In the genomic region with DNA sequence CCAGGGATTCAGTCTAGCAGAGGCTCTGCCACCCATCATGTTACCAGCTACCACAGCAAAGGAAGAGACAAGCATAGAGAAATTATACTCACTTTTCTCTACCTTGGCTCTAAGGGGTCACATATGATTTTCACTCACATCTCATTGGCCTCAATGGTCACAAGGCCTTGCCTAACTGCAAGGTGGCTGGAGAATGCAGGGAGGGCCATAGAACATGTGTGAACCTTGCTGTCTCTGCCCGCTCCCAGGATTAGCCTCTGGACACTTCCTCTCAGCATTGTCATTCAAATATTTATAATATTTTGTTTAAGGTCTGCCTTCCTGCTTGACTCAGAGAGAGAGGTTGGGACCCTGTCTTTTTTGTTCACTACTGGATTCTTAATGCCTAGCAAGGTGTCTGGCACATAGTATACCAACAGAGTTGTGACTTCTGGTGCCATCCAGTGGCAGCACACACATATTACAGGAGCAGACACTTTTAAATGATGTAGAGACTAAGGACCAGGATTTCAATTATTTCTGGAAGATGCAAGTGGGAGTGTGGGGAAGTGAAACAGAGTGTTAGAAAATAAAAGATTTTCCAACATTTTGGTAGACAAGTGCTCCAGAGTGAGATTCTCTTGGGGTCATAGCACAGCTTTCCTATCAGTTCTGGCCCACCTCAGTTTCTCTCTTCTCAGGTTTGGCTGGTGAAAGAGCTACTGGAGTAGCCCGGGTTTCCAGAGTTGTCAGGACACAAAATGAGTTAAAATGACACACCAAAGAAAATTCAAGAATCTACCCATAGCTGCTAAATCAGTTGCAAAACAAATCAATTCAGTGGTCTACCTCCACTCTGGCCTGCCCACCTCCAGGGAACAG, we compare ENCODE assay signal across 8 cellular contexts.
DNase-seq lines count a peak whose midpoint lies in the region; ATAC-seq lines count a peak whose summit lies in the region.

No MANE protein-coding gene starts in this region.

- H3K9me3 ChIP-seq in T-helper 17 cell (ENCODE audit: control insufficient read depth, low read length, poor library complexity, severe bottlenecking) = no peaks in the 10 kb centered on the region

- ATAC-seq in GM21576 (IDR thresholded peaks at IDR 0.05; ENCODE audit: unreplicated experiment) (peak; percentile 79), T-helper 17 cell (peak; percentile 69)

- H3K4me1 Mint-ChIP-seq in T-helper 17 cell = peaks cover 60% of the 10 kb centered on the region

- peak overlapping the region; percentile 94 for H3K27ac Mint-ChIP-seq in T-helper 17 cell

- DNase-seq in GM04504 (ENCODE audit: low read depth) (peak; percentile 22), Kasumi-1 (lab: John Stamatoyannopoulos, UW) (peak; percentile 35 to 51), T-helper 17 cell (peak in 2 of 3 donors; percentile 47 to 52), astrocyte of the hippocampus (ENCODE audit: low read depth, low spot score) (peak; percentile 74), iris pigment epithelial cell (ENCODE audit: low read depth) (peak; percentile 49), middle frontal gyrus (ENCODE audit: extremely low spot score, low spot score) (no peak)
- DNase-seq in stimulated activated CD4-positive, alpha-beta T cell treated with anti-CD3 and anti-CD28 coated beads, Interleukin-2, amount 100 ng/mL, for 48 hours = peak; percentile 63 to 67

- H3K36me3 Mint-ChIP-seq in T-helper 17 cell (ENCODE audit: low read depth) = peaks cover 2% of the 10 kb centered on the region

- no peaks in the 10 kb centered on the region for H3K27me3 Mint-ChIP-seq in T-helper 17 cell

- peak overlapping the region; percentile 52 for H3K4me3 Mint-ChIP-seq in T-helper 17 cell
